ENCODE assay signal across 17 cellular contexts in genomic region chr17:45263477-45263860, GRCh38. TPM values are rescaled to one million over a fixed set of nuclear protein-coding genes. Genes with fewer than 3 reads are reported as not detected.
A peak's percentile ranks its signal among the peaks of the same experiment; 100 is the strongest.
DNase-seq lines count a peak whose midpoint lies in the region; ATAC-seq and TF ChIP-seq lines count a peak whose summit lies in the region.
"Had no signal": no experiment of that assay in that cellular context is flagged by ENCODE, and none has a peak within 500 bp of the region (broad histone marks: within the 10 kb centered on the region; RNA-seq: fewer than 3 reads in every experiment).

No MANE protein-coding gene starts in this region.

- H3K4me3 ChIP-seq in Loucy (ENCODE audit: low read length, poor library complexity, severe bottlenecking) (no peak overlapping the region), cardiac muscle cell (no peak overlapping the region), psoas muscle (no peak overlapping the region)

- H3K9me3 Mint-ChIP-seq in CD14-positive monocyte: peaks cover 0 to 2% (median 0%) of the 10 kb centered on the region in 7 donors

- ATAC-seq in psoas muscle (peak in 2 of 4 donors; percentile 49 to 51), HG03139 (IDR thresholded peaks at IDR 0.05; ENCODE audit: unreplicated experiment) (no peak), HG02759 (IDR thresholded peaks at IDR 0.05; ENCODE audit: unreplicated experiment) (no peak)

- no peak overlapping the region for H3K4me2 ChIP-seq in Loucy (ENCODE audit: low read depth, low read length, poor library complexity, severe bottlenecking)

- peaks cover 2 to 13% (median 9%) of the 10 kb centered on the region in 3 donors for H3K27me3 Mint-ChIP-seq in CD14-positive monocyte (ENCODE audit: low read depth in 3 of 3)

- intact Hi-C loops in CD14-positive monocyte (cut with micrococcal nuclease) (no loop called here), psoas muscle (cut with DNase I) (loop anchor here (5.0 to 10.0 kb wide), 2 partner anchors 51 to 119 kb away; partner anchors contain the start of gene MAP3K14 (in 1 of the 2))

- no peaks in the 10 kb centered on the region for H3K79me2 ChIP-seq in Loucy (ENCODE audit: insufficient read depth, low read length)

- H3F3A ChIP-seq in Loucy (ENCODE audit: low read depth): no peaks in the 10 kb centered on the region

- TF ChIP-seq CTCF in CD14-positive monocyte (IDR thresholded peaks at IDR 0.05) (no peak), Loucy (conservative IDR thresholded peaks at IDR 0.05; ENCODE audit: low read length) (no peak), cardiac muscle cell (IDR thresholded peaks at IDR 0.05; ENCODE audit: low read depth, low read length) (no peak), psoas muscle (IDR thresholded peaks at IDR 0.05) (no peak)

- no peaks in the 10 kb centered on the region for H3K27me3 ChIP-seq in Loucy (ENCODE audit: insufficient read depth, low read length, poor library complexity, severe bottlenecking)
- peaks cover 4% of the 10 kb centered on the region for H3K27me3 ChIP-seq in cardiac muscle cell
- H3K27me3 ChIP-seq in psoas muscle (ENCODE audit: insufficient read depth in 3 of 3, low read length in 2 of 3): no peaks in the 10 kb centered on the region
- H3K27me3 ChIP-seq: BE2C had no signal

- H3K4me3 Mint-ChIP-seq in CD14-positive monocyte: no peak overlapping the region

- no peaks in the 10 kb centered on the region for H4K20me1 ChIP-seq in Loucy (ENCODE audit: insufficient read depth, low read length, poor library complexity, severe bottlenecking)

- peak overlapping the region; percentile 79 for H3K9ac ChIP-seq in Loucy (ENCODE audit: low read depth, low read length, poor library complexity, severe bottlenecking)

- H3K9me2 ChIP-seq in Loucy (replicated peaks; ENCODE audit: low read depth, low read length): no peaks in the 10 kb centered on the region

- 43 to 68% (median 59%) methylated on average over 7 of the region's 7 CpGs for WGBS in psoas muscle, 3 donors

- peak; percentile 41 for DNase-seq in CD14-positive monocyte (ENCODE audit: low spot score)
- peak in 1 of 2 donors; percentile 11 for DNase-seq in cardiac muscle cell (ENCODE audit: low read depth in 1 of 2, low spot score in 1 of 2)
- peak in 1 of 2 donors; percentile 74 for DNase-seq in psoas muscle
- DNase-seq in NCI-H526 (lab: John Stamatoyannopoulos, UW): no peak
- DNase-seq in activated effector memory CD4-positive, alpha-beta T cell treated with anti-CD3 and anti-CD28 coated beads, Interleukin-2, amount 50 U/mL, for 16 hours: no peak
- DNase-seq: BE2C, mesendoderm, NCI-H1436 treated with DMSO at 0.1 percent for 48 hours, NCI-H446 treated with DMSO at 0.1 percent for 48 hours, OCI-M1, SW 1271 had no signal

- H3K4me1 Mint-ChIP-seq in CD14-positive monocyte: peaks cover 21% of the 10 kb centered on the region

- peaks cover 51 to 58% of the 10 kb centered on the region in 2 donors for H3K36me3 Mint-ChIP-seq in CD14-positive monocyte

- peak overlapping the region; percentile 67 for H3K27ac ChIP-seq in cardiac muscle cell
- peak overlapping the region; percentile 39 for H3K27ac ChIP-seq in psoas muscle

- no peak overlapping the region for H2AFZ ChIP-seq in Loucy (ENCODE audit: low read length)

- no peak overlapping the region for H3K27ac Mint-ChIP-seq in CD14-positive monocyte

- H3K9me3 ChIP-seq in Loucy (ENCODE audit: insufficient read depth, low read depth, low read length) (no peaks in the 10 kb centered on the region), cardiac muscle cell (ENCODE audit: low read depth) (no peaks in the 10 kb centered on the region), psoas muscle (no peaks in the 10 kb centered on the region)
- H3K9me3 ChIP-seq: BE2C had no signal

- H3K36me3 ChIP-seq in Loucy (ENCODE audit: insufficient read depth, low read length) (peaks cover 20% of the 10 kb centered on the region; the same call in 1 of the 2 replicates), cardiac muscle cell (peaks cover 5% of the 10 kb centered on the region), psoas muscle (ENCODE audit: insufficient read depth in 1 of 2, low read depth in 1 of 2) (peaks cover 11 to 61% of the 10 kb centered on the region in 2 donors)

- H3K4me1 ChIP-seq in Loucy (ENCODE audit: insufficient read depth, low read length, poor library complexity, severe bottlenecking): peaks cover 5% of the 10 kb centered on the region
- H3K4me1 ChIP-seq in cardiac muscle cell (ENCODE audit: low read depth): peaks cover 10% of the 10 kb centered on the region
- peaks cover 71% of the 10 kb centered on the region for H3K4me1 ChIP-seq in psoas muscle
- H3K4me1 ChIP-seq: BE2C had no signal

RNA-seq across cellular contexts. Expression of gene SPATA32, which starts 1.6 kb away (rescaled TPM):
- polyA plus RNA-seq in CD14-positive monocyte (not detected), cardiac muscle cell (not detected in 2 replicates), psoas muscle (not detected)
- total RNA-seq in cardiac muscle cell (0.45 TPM in 1 of 2 replicates, not detected in the other), psoas muscle (under 1 TPM in 1 of 4 donors, not detected in 3; 0.11 TPM)
- total RNA-seq: Daoy, osteocyte, ureter had no signal

RNA-seq across cellular contexts. Expression of gene FMNL1, which starts 41.8 kb away (rescaled TPM):
- polyA plus RNA-seq in CD14-positive monocyte (10 to 100 TPM; 23.8 to 24.8 TPM), cardiac muscle cell (0.83 and 1.2 TPM in 2 replicates), psoas muscle (1 to 10 TPM; 1.8 to 2.4 (median 2.3) TPM)
- total RNA-seq in cardiac muscle cell (0.51 and 0.95 TPM in 2 replicates), psoas muscle (1 to 10 TPM; 5.4 to 6.5 (median 6.0) TPM)

RNA-seq across cellular contexts. Expression of gene MAP3K14, which starts 53.4 kb away (rescaled TPM):
- polyA plus RNA-seq in CD14-positive monocyte (1 to 10 TPM; 1.4 to 3.8 TPM), cardiac muscle cell (1.3 and 3.7 TPM in 2 replicates), psoas muscle (10 to 100 TPM; 12.4 to 28.1 (median 24.6) TPM)
- total RNA-seq in cardiac muscle cell (2.9 and 3.6 TPM in 2 replicates), psoas muscle (10 to 100 TPM; 21.8 to 53.5 (median 30.1) TPM)

Comparison
In these comparisons a context has a peak if more than half of its experiments do, and no peak if none do; other contexts are left out.
1. RNA of gene FMNL1, which starts 41.8 kb away (polyA plus RNA-seq): 23.8 to 24.8 TPM in CD14-positive monocyte; 1.8 to 2.4 TPM in psoas muscle and 0.83 to 1.2 TPM in cardiac muscle cell; every median in the first group is over 4 times any median in the second.
2. intact Hi-C loops: an anchor here in psoas muscle (5.0 to 10.0 kb wide); none called in CD14-positive monocyte.